Comparison of ENCODE assay signal across 1 cellular context in genomic region chr6:9593566-9593965, GRCh38.
TF ChIP-seq lines count a peak whose summit lies in the region.

No MANE protein-coding gene starts in this region.

TF ChIP-seq in IMR-90, 13 proteins besides CTCF, POLR2A, EP300 and RAD21 (continued from another document):
- no peak for TF ChIP-seq USF2 (IDR thresholded peaks at IDR 0.05; ENCODE audit: low read depth, low read length)
- TF ChIP-seq SMC3 (IDR thresholded peaks at IDR 0.05; ENCODE audit: low read depth, low read length), result no peak
- TF ChIP-seq RFX5 (IDR thresholded peaks at IDR 0.05; ENCODE audit: low read depth, low read length), result no peak
- TF ChIP-seq MAFK (IDR thresholded peaks at IDR 0.05; ENCODE audit: low read depth, low read length), result no peak
- TF ChIP-seq NFE2L2 (IDR thresholded peaks at IDR 0.05; ENCODE audit: low read depth, low read length), result no peak
- no peak for TF ChIP-seq CHD1 (IDR thresholded peaks at IDR 0.05; ENCODE audit: low read depth, low read length)
